Comparison of ENCODE assay signal across 32 cellular contexts in the genomic region with DNA sequence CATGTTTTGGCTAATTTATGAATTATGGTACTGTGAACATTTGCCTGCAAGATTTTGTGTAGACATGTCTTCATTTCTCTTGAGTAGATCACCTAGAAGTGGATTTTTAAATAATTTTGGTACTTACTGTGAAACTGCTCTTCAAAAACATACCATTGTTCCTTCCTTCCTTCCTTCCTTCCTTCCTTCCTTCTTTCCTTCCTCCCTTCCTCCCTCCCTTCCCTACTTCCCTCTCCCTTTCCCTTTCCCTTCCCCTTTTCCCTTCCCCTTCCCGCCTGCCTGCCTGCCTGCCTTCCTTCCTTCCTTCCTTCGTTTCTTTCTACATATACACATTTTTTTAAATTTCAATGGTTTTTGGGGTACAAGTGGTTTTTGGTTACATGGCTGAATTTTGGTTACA.
"Had no signal": no experiment of that assay in that cellular context is flagged by ENCODE, and none has a peak within 500 bp of the region (broad histone marks: within the 10 kb centered on the region; RNA-seq: fewer than 3 reads in every experiment).

No MANE protein-coding gene starts in this region.

- H3K4me1 Mint-ChIP-seq: nephron progenitor cell; stimulated activated naive CD8-positive, alpha-beta T cell treated with anti-CD3 and anti-CD28 coated beads, Interleukin-15, amount 100 ng/mL, for 72 hours had no signal

- H3K36me3 ChIP-seq: ovary, uterus had no signal

- H3K36me3 Mint-ChIP-seq: natural killer cell treated with Interleukin-12 subunit alpha and Interleukin-12 subunit beta and Interleukin-15 and Interleukin-18, amount 100 ng/mL, for 72 hours had no signal

- H3K79me2 ChIP-seq: parathyroid adenoma had no signal

- ATAC-seq: naive thymus-derived CD8-positive, alpha-beta T cell; natural killer cell treated with Interleukin-12 subunit alpha and Interleukin-12 subunit beta and Interleukin-15 and Interleukin-18, amount 100 ng/mL, for 72 hours; psoas muscle; right cardiac atrium; sciatic nerve; stimulated activated memory B cell treated with anti-CD40 and anti-IgM and Interleukin-4, amounts not matched to agents 10 μg/mL and 1 μg/mL and 100 μg/mL, for 72 hours; stimulated activated naive CD8-positive, alpha-beta T cell treated with anti-CD3 and anti-CD28 coated beads, Interleukin-15, amount 100 ng/mL, for 72 hours; stimulated activated naive CD8-positive, alpha-beta T cell treated with anti-CD3 and anti-CD28 coated beads, Interleukin-15, Interleukin-2, amounts not matched to agents 100 U/mL and 50 U/mL, for 24 hours; upper lobe of right lung had no signal

- H3K4me3 Mint-ChIP-seq: naive thymus-derived CD8-positive, alpha-beta T cell; natural killer cell treated with Interleukin-12 subunit alpha and Interleukin-12 subunit beta and Interleukin-15 and Interleukin-18, amount 100 ng/mL, for 72 hours; nephron progenitor cell; neural progenitor cell; stimulated activated memory B cell treated with anti-CD40 and anti-IgM and Interleukin-4, amounts not matched to agents 10 μg/mL and 1 μg/mL and 100 μg/mL, for 72 hours; stimulated activated naive CD8-positive, alpha-beta T cell treated with anti-CD3 and anti-CD28 coated beads, Interleukin-15, amount 100 ng/mL, for 72 hours; type B pancreatic cell had no signal

- H3K4me3 ChIP-seq: neural progenitor cell, ovary, psoas muscle, skin epidermis, smooth muscle cell, spleen, suprapubic skin, testis, tibial artery, transverse colon, upper lobe of right lung, uterus had no signal

- H3K27me3 ChIP-seq: neural progenitor cell, ovary, spleen, suprapubic skin, testis, tibial artery, transverse colon, upper lobe of right lung, uterus had no signal

- H3K27ac Mint-ChIP-seq: natural killer cell treated with Interleukin-12 subunit alpha and Interleukin-12 subunit beta and Interleukin-15 and Interleukin-18, amount 100 ng/mL, for 72 hours; nephron progenitor cell; neural progenitor cell; progenitor cell of endocrine pancreas; stimulated activated memory B cell treated with anti-CD40 and anti-IgM and Interleukin-4, amounts not matched to agents 10 μg/mL and 1 μg/mL and 100 μg/mL, for 72 hours; type B pancreatic cell had no signal

- H3K27ac ChIP-seq: neural progenitor cell, ovary, parathyroid adenoma, psoas muscle, skin epidermis, spleen, suprapubic skin, testis, tibial artery, transverse colon, upper lobe of right lung, uterus had no signal

- H3K9me3 ChIP-seq: ovary, psoas muscle, spleen, suprapubic skin, testis, tibial artery, transverse colon, upper lobe of right lung, uterus had no signal

- H3K4me2 ChIP-seq: neural progenitor cell, smooth muscle cell had no signal

- H2AFZ ChIP-seq: neural progenitor cell, parathyroid adenoma had no signal

- H3K9ac ChIP-seq: neural progenitor cell, parathyroid adenoma had no signal

- DNase-seq: naive thymus-derived CD8-positive, alpha-beta T cell; nephron progenitor cell; occipital lobe; ovary; posterior cingulate gyrus; psoas muscle; right cardiac atrium; spleen; stimulated activated CD4-positive, alpha-beta T cell treated with anti-CD3 and anti-CD28 coated beads, Interleukin-12 subunit alpha, Interleukin-12 subunit beta, amount 100 ng/mL, for 4 hours; stimulated activated CD4-positive, alpha-beta T cell treated with anti-CD3 and anti-CD28 coated beads, Interleukin-1b, Interleukin-23, amount 100 ng/mL, for 48 hours; stimulated activated CD4-positive, alpha-beta T cell treated with anti-CD3 and anti-CD28 coated beads, Interleukin-4, amount 100 ng/mL, for 1 hour; stimulated activated CD4-positive, alpha-beta T cell treated with anti-CD3 and anti-CD28 coated beads, Interleukin-4, amount 100 ng/mL, for 4 hours; stimulated activated CD8-positive, alpha-beta memory T cell treated with anti-CD3 and anti-CD28 coated beads, Interleukin-4, amount 100 ng/mL, for 48 hours; stimulated activated naive CD4-positive, alpha-beta T cell; stimulated activated naive CD8-positive, alpha-beta T cell treated with anti-CD3 and anti-CD28 coated beads, Interleukin-15, amount 100 ng/mL, for 72 hours; stimulated activated naive CD8-positive, alpha-beta T cell treated with anti-CD3 and anti-CD28 coated beads, Interleukin-15, Interleukin-2, amounts not matched to agents 100 U/mL and 50 U/mL, for 24 hours; substantia nigra; tibial artery; transverse colon; upper lobe of right lung; uterus had no signal

- H3K27me3 Mint-ChIP-seq: naive thymus-derived CD8-positive, alpha-beta T cell; natural killer cell treated with Interleukin-12 subunit alpha and Interleukin-12 subunit beta and Interleukin-15 and Interleukin-18, amount 100 ng/mL, for 72 hours; progenitor cell of endocrine pancreas; stimulated activated memory B cell treated with anti-CD40 and anti-IgM and Interleukin-4, amounts not matched to agents 10 μg/mL and 1 μg/mL and 100 μg/mL, for 72 hours; stimulated activated naive CD8-positive, alpha-beta T cell treated with anti-CD3 and anti-CD28 coated beads, Interleukin-15, amount 100 ng/mL, for 72 hours; type B pancreatic cell had no signal

- H3K9me3 Mint-ChIP-seq: naive thymus-derived CD8-positive, alpha-beta T cell; natural killer cell treated with Interleukin-12 subunit alpha and Interleukin-12 subunit beta and Interleukin-15 and Interleukin-18, amount 100 ng/mL, for 72 hours; nephron progenitor cell; neural progenitor cell; stimulated activated memory B cell treated with anti-CD40 and anti-IgM and Interleukin-4, amounts not matched to agents 10 μg/mL and 1 μg/mL and 100 μg/mL, for 72 hours; stimulated activated naive CD8-positive, alpha-beta T cell treated with anti-CD3 and anti-CD28 coated beads, Interleukin-15, amount 100 ng/mL, for 72 hours; type B pancreatic cell had no signal

- H3K4me1 ChIP-seq: neural progenitor cell, psoas muscle, suprapubic skin, uterus had no signal
